In the genomic region with DNA sequence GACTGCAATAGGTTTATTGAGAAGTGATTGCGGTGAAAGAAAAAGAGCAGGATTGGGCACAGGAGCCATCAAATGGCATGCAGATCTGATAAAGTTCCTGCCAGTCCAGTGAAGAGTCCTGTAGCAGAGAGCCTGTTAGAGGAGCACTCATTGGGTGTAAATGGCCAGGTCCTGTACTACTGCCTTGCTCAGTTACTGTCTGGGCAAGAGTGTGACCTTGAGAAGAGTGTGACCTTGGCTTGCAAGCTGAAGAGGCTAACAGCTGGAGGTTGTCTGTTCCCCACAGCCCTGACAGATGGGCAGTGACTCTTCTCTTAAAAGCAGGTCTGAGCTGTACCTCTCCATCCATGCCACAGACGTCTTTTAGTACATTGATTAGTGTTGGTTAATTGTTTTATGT, we compare ENCODE assay signal across 21 cellular contexts.
"Had no signal": no experiment of that assay in that cellular context is flagged by ENCODE, and none has a peak within 500 bp of the region (broad histone marks: within the 10 kb centered on the region; RNA-seq: fewer than 3 reads in every experiment).

No MANE protein-coding gene starts in this region.

- H3K27ac ChIP-seq: body of pancreas, dorsolateral prefrontal cortex, foreskin keratinocyte, tibial nerve had no signal

- H3K27me3 ChIP-seq: body of pancreas, dorsolateral prefrontal cortex, foreskin keratinocyte, tibial nerve, vagina had no signal

- H3K4me1 ChIP-seq: body of pancreas had no signal

- H3K36me3 ChIP-seq: tibial nerve, vagina had no signal

- ATAC-seq: activated T-helper 17 cell treated with anti-CD3 and anti-CD28 coated beads, Interleukin-2, amount 50 U/mL, for 72 hours; body of pancreas; foreskin keratinocyte; left lobe of liver; natural killer cell treated with Interleukin-12 subunit alpha and Interleukin-12 subunit beta and Interleukin-15 and Interleukin-18, amount 100 ng/mL, for 72 hours; stimulated activated naive CD8-positive, alpha-beta T cell treated with anti-CD3 and anti-CD28 coated beads, Interleukin-15, Interleukin-2, amounts not matched to agents 100 U/mL and 50 U/mL, for 24 hours had no signal

- H3K4me3 ChIP-seq: body of pancreas, dorsolateral prefrontal cortex, lung, skin epidermis, tibial nerve, vagina had no signal

- DNase-seq: activated CD4-positive, alpha-beta memory T cell treated with anti-CD3 and anti-CD28 coated beads, Interleukin-2, amount 10 ng/mL, durations not matched to agents 7 days and 5 days; activated CD4-positive, alpha-beta T cell treated with anti-CD3 and anti-CD28 coated beads for 4 hours; activated naive CD4-positive, alpha-beta T cell; activated naive CD8-positive, alpha-beta T cell treated with anti-CD3 and anti-CD28 coated beads, Interleukin-2, amount 10 ng/mL, durations not matched to agents 7 days and 5 days; activated T-cell treated with anti-CD3 and anti-CD28 coated beads, Interleukin-2, amount 50 U/mL, for 1 hour; body of pancreas; caudate nucleus; dorsolateral prefrontal cortex; foreskin keratinocyte; hypothalamus; posterior cingulate gyrus; retina; stimulated activated naive CD8-positive, alpha-beta T cell treated with anti-CD3 and anti-CD28 coated beads, Interleukin-15, Interleukin-2, amounts not matched to agents 100 U/mL and 50 U/mL, for 24 hours; substantia nigra had no signal

- H3K9me3 ChIP-seq: body of pancreas, tibial nerve, vagina had no signal
